1 cellular context compared by ENCODE assay signal in the genomic region with DNA sequence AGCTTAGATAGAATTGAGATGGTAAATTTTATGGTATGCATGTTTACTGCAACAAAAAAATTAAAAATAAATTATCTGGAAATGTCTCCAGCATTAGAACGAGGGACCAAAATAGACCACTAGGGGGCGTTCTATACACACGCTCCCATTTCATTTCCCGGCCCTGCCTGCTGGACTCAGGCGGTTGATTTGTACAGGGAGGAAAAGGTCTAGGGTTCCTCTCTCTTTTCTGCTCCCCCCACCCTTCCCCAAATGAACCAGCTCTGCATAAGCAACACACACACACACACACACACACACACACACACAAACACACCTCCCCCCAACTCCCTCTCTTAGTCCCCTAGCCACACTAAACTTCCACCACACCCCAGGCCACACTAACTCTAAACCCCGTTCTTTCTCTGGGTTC.
TF ChIP-seq lines count a peak whose summit lies in the region.

No MANE protein-coding gene starts in this region.

TF ChIP-seq in GM12878, 131 proteins besides CTCF, POLR2A, EP300 and RAD21 (continued from another document and continues in another):
- TF ChIP-seq, protein P1, sequence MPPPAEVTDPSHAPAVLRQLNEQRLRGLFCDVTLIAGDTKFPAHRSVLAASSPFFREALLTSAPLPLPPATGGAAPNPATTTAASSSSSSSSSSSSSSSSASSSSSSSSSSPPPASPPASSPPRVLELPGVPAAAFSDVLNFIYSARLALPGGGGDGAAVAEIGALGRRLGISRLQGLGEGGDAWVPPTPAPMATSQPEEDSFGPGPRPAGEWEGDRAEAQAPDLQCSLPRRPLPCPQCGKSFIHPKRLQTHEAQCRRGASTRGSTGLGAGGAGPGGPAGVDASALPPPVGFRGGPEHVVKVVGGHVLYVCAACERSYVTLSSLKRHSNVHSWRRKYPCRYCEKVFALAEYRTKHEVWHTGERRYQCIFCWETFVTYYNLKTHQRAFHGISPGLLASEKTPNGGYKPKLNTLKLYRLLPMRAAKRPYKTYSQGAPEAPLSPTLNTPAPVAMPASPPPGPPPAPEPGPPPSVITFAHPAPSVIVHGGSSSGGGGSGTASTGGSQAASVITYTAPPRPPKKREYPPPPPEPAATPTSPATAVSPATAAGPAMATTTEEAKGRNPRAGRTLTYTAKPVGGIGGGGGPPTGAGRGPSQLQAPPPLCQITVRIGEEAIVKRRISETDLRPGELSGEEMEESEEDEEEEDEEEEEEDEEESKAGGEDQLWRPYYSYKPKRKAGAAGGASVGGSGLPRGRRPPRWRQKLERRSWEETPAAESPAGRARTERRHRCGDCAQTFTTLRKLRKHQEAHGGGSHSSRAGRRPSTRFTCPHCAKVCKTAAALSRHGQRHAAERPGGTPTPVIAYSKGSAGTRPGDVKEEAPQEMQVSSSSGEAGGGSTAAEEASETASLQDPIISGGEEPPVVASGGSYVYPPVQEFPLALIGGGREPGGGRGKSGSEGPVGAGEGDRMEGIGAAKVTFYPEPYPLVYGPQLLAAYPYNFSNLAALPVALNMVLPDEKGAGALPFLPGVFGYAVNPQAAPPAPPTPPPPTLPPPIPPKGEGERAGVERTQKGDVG (CRISPR knock-in tag; IDR thresholded peaks at IDR 0.05), result no peak
- TF ChIP-seq ZNF274 (IDR thresholded peaks at IDR 0.05; ENCODE audit: insufficient read depth, insufficient read length) (no peak), FOXM1 (IDR thresholded peaks at IDR 0.05; ENCODE audit: low read depth, low read length) (0 out of 2 replicates have a peak, but pooled peaks have one; percentile 45), ASH2L (IDR thresholded peaks at IDR 0.05; ENCODE audit: borderline replicate concordance, low read depth) (no peak), HDGF (IDR thresholded peaks at IDR 0.05) (peak; percentile 98), JUNB (IDR thresholded peaks at IDR 0.05) (no peak), SREBF2 (IDR thresholded peaks at IDR 0.05; ENCODE audit: low read length) (no peak), TCF3 (IDR thresholded peaks at IDR 0.05; ENCODE audit: borderline replicate concordance, insufficient read depth, low read depth, low read length) (no peak), KAT2A (conservative IDR thresholded peaks at IDR 0.05; ENCODE audit: control insufficient read depth, low read depth, low read length) (no peak), RUNX3 (IDR thresholded peaks at IDR 0.05; ENCODE audit: low read length) (0 out of 2 replicates have a peak, but pooled peaks have one; percentile 17), ATF7 (IDR thresholded peaks at IDR 0.05; ENCODE audit: low read depth) (0 out of 2 replicates have a peak, but pooled peaks have one; percentile 7), TBL1XR1 (IDR thresholded peaks at IDR 0.05; ENCODE audit: low read depth, low read length) (no peak), KDM1A (IDR thresholded peaks at IDR 0.05; ENCODE audit: borderline replicate concordance) (no peak), POLR2AphosphoS2 (IDR thresholded peaks at IDR 0.05; ENCODE audit: low read depth, low read length) (no peak), POU2F2 (IDR thresholded peaks at IDR 0.05; ENCODE audit: borderline replicate concordance, low read depth, low read length) (0 out of 3 replicates have a peak, but pooled peaks have one; percentile 29), DPF2 (IDR thresholded peaks at IDR 0.05) (no peak), IRF4 (IDR thresholded peaks at IDR 0.05; ENCODE audit: low read depth, low read length) (0 out of 2 replicates have a peak, but pooled peaks have one; percentile 54), LARP7 (IDR thresholded peaks at IDR 0.05) (no peak), GATAD2B (conservative IDR thresholded peaks at IDR 0.05; ENCODE audit: low read depth) (no peak), RBBP5 (conservative IDR thresholded peaks at IDR 0.05) (no peak), CBX5 (IDR thresholded peaks at IDR 0.05; ENCODE audit: low read depth) (no peak), ZZZ3 (IDR thresholded peaks at IDR 0.05; ENCODE audit: control insufficient read depth, insufficient read length, low read depth) (no peak), CREB1 (IDR thresholded peaks at IDR 0.05; ENCODE audit: low read depth) (0 out of 2 replicates have a peak, but pooled peaks have one; percentile 18)
- TF ChIP-seq, protein P2, sequence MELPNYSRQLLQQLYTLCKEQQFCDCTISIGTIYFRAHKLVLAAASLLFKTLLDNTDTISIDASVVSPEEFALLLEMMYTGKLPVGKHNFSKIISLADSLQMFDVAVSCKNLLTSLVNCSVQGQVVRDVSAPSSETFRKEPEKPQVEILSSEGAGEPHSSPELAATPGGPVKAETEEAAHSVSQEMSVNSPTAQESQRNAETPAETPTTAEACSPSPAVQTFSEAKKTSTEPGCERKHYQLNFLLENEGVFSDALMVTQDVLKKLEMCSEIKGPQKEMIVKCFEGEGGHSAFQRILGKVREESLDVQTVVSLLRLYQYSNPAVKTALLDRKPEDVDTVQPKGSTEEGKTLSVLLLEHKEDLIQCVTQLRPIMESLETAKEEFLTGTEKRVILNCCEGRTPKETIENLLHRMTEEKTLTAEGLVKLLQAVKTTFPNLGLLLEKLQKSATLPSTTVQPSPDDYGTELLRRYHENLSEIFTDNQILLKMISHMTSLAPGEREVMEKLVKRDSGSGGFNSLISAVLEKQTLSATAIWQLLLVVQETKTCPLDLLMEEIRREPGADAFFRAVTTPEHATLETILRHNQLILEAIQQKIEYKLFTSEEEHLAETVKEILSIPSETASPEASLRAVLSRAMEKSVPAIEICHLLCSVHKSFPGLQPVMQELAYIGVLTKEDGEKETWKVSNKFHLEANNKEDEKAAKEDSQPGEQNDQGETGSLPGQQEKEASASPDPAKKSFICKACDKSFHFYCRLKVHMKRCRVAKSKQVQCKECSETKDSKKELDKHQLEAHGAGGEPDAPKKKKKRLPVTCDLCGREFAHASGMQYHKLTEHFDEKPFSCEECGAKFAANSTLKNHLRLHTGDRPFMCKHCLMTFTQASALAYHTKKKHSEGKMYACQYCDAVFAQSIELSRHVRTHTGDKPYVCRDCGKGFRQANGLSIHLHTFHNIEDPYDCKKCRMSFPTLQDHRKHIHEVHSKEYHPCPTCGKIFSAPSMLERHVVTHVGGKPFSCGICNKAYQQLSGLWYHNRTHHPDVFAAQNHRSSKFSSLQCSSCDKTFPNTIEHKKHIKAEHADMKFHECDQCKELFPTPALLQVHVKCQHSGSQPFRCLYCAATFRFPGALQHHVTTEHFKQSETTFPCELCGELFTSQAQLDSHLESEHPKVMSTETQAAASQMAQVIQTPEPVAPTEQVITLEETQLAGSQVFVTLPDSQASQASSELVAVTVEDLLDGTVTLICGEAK (IDR thresholded peaks at IDR 0.05; ENCODE audit: borderline replicate concordance), result no peak
- TF ChIP-seq, protein P3, sequence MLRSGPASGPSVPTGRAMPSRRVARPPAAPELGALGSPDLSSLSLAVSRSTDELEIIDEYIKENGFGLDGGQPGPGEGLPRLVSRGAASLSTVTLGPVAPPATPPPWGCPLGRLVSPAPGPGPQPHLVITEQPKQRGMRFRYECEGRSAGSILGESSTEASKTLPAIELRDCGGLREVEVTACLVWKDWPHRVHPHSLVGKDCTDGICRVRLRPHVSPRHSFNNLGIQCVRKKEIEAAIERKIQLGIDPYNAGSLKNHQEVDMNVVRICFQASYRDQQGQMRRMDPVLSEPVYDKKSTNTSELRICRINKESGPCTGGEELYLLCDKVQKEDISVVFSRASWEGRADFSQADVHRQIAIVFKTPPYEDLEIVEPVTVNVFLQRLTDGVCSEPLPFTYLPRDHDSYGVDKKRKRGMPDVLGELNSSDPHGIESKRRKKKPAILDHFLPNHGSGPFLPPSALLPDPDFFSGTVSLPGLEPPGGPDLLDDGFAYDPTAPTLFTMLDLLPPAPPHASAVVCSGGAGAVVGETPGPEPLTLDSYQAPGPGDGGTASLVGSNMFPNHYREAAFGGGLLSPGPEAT (IDR thresholded peaks at IDR 0.05; ENCODE audit: low read depth), result 0 out of 2 replicates have a peak, but pooled peaks have one; percentile 29
- TF ChIP-seq, protein P4, sequence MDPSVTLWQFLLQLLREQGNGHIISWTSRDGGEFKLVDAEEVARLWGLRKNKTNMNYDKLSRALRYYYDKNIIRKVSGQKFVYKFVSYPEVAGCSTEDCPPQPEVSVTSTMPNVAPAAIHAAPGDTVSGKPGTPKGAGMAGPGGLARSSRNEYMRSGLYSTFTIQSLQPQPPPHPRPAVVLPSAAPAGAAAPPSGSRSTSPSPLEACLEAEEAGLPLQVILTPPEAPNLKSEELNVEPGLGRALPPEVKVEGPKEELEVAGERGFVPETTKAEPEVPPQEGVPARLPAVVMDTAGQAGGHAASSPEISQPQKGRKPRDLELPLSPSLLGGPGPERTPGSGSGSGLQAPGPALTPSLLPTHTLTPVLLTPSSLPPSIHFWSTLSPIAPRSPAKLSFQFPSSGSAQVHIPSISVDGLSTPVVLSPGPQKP (IDR thresholded peaks at IDR 0.05; ENCODE audit: low read depth, low read length), result no peak
- TF ChIP-seq, protein P5, sequence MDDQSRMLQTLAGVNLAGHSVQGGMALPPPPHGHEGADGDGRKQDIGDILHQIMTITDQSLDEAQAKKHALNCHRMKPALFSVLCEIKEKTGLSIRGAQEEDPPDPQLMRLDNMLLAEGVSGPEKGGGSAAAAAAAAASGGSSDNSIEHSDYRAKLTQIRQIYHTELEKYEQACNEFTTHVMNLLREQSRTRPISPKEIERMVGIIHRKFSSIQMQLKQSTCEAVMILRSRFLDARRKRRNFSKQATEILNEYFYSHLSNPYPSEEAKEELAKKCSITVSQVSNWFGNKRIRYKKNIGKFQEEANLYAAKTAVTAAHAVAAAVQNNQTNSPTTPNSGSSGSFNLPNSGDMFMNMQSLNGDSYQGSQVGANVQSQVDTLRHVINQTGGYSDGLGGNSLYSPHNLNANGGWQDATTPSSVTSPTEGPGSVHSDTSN (IDR thresholded peaks at IDR 0.05; ENCODE audit: insufficient replicate concordance, low read depth, low read length), result no peak
- TF ChIP-seq, protein P6, sequence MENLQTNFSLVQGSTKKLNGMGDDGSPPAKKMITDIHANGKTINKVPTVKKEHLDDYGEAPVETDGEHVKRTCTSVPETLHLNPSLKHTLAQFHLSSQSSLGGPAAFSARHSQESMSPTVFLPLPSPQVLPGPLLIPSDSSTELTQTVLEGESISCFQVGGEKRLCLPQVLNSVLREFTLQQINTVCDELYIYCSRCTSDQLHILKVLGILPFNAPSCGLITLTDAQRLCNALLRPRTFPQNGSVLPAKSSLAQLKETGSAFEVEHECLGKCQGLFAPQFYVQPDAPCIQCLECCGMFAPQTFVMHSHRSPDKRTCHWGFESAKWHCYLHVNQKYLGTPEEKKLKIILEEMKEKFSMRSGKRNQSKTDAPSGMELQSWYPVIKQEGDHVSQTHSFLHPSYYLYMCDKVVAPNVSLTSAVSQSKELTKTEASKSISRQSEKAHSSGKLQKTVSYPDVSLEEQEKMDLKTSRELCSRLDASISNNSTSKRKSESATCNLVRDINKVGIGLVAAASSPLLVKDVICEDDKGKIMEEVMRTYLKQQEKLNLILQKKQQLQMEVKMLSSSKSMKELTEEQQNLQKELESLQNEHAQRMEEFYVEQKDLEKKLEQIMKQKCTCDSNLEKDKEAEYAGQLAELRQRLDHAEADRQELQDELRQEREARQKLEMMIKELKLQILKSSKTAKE (IDR thresholded peaks at IDR 0.05; ENCODE audit: low read depth, poor library complexity, severe bottlenecking), result peak; percentile 63
- TF ChIP-seq, protein P7, sequence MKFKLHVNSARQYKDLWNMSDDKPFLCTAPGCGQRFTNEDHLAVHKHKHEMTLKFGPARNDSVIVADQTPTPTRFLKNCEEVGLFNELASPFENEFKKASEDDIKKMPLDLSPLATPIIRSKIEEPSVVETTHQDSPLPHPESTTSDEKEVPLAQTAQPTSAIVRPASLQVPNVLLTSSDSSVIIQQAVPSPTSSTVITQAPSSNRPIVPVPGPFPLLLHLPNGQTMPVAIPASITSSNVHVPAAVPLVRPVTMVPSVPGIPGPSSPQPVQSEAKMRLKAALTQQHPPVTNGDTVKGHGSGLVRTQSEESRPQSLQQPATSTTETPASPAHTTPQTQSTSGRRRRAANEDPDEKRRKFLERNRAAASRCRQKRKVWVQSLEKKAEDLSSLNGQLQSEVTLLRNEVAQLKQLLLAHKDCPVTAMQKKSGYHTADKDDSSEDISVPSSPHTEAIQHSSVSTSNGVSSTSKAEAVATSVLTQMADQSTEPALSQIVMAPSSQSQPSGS (IDR thresholded peaks at IDR 0.05; ENCODE audit: low read length), result no peak
- TF ChIP-seq, protein P8, sequence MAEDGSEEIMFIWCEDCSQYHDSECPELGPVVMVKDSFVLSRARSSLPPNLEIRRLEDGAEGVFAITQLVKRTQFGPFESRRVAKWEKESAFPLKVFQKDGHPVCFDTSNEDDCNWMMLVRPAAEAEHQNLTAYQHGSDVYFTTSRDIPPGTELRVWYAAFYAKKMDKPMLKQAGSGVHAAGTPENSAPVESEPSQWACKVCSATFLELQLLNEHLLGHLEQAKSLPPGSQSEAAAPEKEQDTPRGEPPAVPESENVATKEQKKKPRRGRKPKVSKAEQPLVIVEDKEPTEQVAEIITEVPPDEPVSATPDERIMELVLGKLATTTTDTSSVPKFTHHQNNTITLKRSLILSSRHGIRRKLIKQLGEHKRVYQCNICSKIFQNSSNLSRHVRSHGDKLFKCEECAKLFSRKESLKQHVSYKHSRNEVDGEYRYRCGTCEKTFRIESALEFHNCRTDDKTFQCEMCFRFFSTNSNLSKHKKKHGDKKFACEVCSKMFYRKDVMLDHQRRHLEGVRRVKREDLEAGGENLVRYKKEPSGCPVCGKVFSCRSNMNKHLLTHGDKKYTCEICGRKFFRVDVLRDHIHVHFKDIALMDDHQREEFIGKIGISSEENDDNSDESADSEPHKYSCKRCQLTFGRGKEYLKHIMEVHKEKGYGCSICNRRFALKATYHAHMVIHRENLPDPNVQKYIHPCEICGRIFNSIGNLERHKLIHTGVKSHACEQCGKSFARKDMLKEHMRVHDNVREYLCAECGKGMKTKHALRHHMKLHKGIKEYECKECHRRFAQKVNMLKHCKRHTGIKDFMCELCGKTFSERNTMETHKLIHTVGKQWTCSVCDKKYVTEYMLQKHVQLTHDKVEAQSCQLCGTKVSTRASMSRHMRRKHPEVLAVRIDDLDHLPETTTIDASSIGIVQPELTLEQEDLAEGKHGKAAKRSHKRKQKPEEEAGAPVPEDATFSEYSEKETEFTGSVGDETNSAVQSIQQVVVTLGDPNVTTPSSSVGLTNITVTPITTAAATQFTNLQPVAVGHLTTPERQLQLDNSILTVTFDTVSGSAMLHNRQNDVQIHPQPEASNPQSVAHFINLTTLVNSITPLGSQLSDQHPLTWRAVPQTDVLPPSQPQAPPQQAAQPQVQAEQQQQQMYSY (CRISPR knock-in tag; IDR thresholded peaks at IDR 0.05), result no peak
- TF ChIP-seq, protein P9, sequence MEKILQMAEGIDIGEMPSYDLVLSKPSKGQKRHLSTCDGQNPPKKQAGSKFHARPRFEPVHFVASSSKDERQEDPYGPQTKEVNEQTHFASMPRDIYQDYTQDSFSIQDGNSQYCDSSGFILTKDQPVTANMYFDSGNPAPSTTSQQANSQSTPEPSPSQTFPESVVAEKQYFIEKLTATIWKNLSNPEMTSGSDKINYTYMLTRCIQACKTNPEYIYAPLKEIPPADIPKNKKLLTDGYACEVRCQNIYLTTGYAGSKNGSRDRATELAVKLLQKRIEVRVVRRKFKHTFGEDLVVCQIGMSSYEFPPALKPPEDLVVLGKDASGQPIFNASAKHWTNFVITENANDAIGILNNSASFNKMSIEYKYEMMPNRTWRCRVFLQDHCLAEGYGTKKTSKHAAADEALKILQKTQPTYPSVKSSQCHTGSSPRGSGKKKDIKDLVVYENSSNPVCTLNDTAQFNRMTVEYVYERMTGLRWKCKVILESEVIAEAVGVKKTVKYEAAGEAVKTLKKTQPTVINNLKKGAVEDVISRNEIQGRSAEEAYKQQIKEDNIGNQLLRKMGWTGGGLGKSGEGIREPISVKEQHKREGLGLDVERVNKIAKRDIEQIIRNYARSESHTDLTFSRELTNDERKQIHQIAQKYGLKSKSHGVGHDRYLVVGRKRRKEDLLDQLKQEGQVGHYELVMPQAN (conservative IDR thresholded peaks at IDR 0.05), result no peak
